ENCODE assay signal across 19 cellular contexts in the genomic region with DNA sequence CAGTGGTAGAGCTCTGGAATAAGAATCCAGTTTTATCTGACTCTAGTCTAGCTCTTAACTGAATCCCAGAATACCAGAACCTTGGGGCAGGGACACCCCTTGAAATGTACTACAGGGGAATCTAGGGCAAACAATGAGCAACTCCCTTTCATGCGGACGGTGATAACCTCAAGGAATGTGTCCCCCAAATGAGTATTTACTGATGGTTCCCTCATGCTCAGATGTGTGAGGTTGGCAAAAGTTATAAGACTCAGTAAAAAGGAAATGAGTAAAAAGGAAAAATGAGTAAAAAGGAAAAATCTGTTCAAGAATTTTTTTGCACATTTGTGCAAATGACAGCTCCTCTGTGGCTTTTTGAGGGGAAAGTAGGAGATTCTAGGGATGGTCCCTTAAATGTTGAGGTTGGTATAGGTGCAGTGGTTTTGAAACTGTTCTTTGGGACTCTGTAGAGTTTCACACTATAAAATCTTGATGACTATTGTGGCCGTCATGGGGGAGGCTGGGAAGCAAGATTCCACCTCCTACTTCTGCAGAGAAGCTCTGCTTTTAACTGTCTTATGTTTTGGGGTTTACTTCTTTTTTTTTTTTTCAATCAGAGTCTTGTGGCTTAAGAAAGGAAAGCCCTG.
"Had no signal": no experiment of that assay in that cellular context is flagged by ENCODE, and none has a peak within 500 bp of the region (broad histone marks: within the 10 kb centered on the region; RNA-seq: fewer than 3 reads in every experiment).

No MANE protein-coding gene starts in this region.

- H3K36me3 Mint-ChIP-seq: IgD-negative memory B cell had no signal

- DNase-seq: Kasumi-1, MM.1S, NCI-H1092 treated with DMSO at 0.1 percent for 48 hours, NCI-H1436, NCI-H187, NCI-H2029, NCI-H2081 treated with DMSO at 0.1 percent for 48 hours, NCI-H2171, NCI-H226, NCI-H446, NCI-H510A, NCI-H524 treated with DMSO at 0.1 percent for 48 hours, NCI-H69, NCI-H774, Right ventricle myocardium superior, RPMI8226, SIG-M5 had no signal

- ATAC-seq: K562 had no signal

- H3K4me1 Mint-ChIP-seq: IgD-negative memory B cell had no signal

- H3K4me3 Mint-ChIP-seq: IgD-negative memory B cell had no signal

- H3K27ac Mint-ChIP-seq: IgD-negative memory B cell had no signal
